8 cellular contexts compared by ENCODE assay signal in genomic region chrX:135521405-135522131, GRCh38. TPM values are rescaled to one million over a fixed set of nuclear protein-coding genes. Genes with fewer than 3 reads are reported as not detected.
DNase-seq lines count a peak whose midpoint lies in the region; ATAC-seq and TF ChIP-seq lines count a peak whose summit lies in the region.

No MANE protein-coding gene starts in this region.

- H3K4me3 Mint-ChIP-seq in HFFc6: peak overlapping the region; percentile 96
- H3K4me3 Mint-ChIP-seq in activated naive CD8-positive, alpha-beta T cell treated with anti-CD3 and anti-CD28 coated beads for 36 hours: peak overlapping the region; percentile 95

- H3K4me1 Mint-ChIP-seq in HFFc6 (ENCODE audit: low read depth): peaks cover 15% of the 10 kb centered on the region
- peaks cover 45% of the 10 kb centered on the region for H3K4me1 Mint-ChIP-seq in activated naive CD8-positive, alpha-beta T cell treated with anti-CD3 and anti-CD28 coated beads for 36 hours

- peak; percentile 85 for TF ChIP-seq POLR2A in transverse colon (IDR thresholded peaks at IDR 0.05)

- no peaks in the 10 kb centered on the region for H3K9me3 ChIP-seq in transverse colon

- ATAC-seq in Right ventricle myocardium superior (ENCODE audit: poor library complexity): peak; percentile 96

- in situ Hi-C loops in transverse colon (cut with MboI; ENCODE audit: low pct_ligation_motif_present in 1 of 4, low pct_unique_long_range_greater_than_20kb in 1 of 4, low sequenced_read_pairs in 3 of 4): no loop called here

- TF ChIP-seq EP300 in transverse colon (IDR thresholded peaks at IDR 0.05; ENCODE audit: low read depth): no peak

- DNase-seq in GM04504 (ENCODE audit: low read depth) (peak; percentile 71), HFFc6 (peak; percentile 77), NCI-H1048 (lab: John Stamatoyannopoulos, UW) (peak; percentile 37), SKM-1 (lab: John Stamatoyannopoulos, UW; ENCODE audit: unreplicated experiment) (peak; percentile 83), Right ventricle myocardium superior (peak; percentile 88), pons (ENCODE audit: low spot score) (peak; percentile 85), transverse colon (peak; percentile 88)
- peak; percentile 86 for DNase-seq in activated naive CD8-positive, alpha-beta T cell treated with anti-CD3 and anti-CD28 coated beads for 36 hours

- no peaks in the 10 kb centered on the region for H3K27me3 ChIP-seq in transverse colon

- H3K36me3 ChIP-seq in transverse colon: no peaks in the 10 kb centered on the region

- peaks cover 0 to 26% (median 0%) of the 10 kb centered on the region in 4 donors for H3K4me1 ChIP-seq in transverse colon

- TF ChIP-seq CTCF in HFFc6 (IDR thresholded peaks at IDR 0.05): no peak
- no peak for TF ChIP-seq CTCF in transverse colon (IDR thresholded peaks at IDR 0.05)

- peaks cover 5% of the 10 kb centered on the region; the same call in 1 of the 2 replicates for H3K27me3 Mint-ChIP-seq in HFFc6 (ENCODE audit: insufficient read depth)
- H3K27me3 Mint-ChIP-seq in activated naive CD8-positive, alpha-beta T cell treated with anti-CD3 and anti-CD28 coated beads for 36 hours: peaks cover 2% of the 10 kb centered on the region

- H3K4me3 ChIP-seq in transverse colon: peak overlapping the region; percentile 50 to 87 (median 77)

- 0 to 53% methylated on average over 1 to 72 of the region's 73 CpGs for WGBS in transverse colon (ENCODE audit: low coverage in 1 of 2), 2 donors

- H3K27ac ChIP-seq in transverse colon: peak overlapping the region; percentile 91 to 98 (median 97)

- intact Hi-C loops in Right ventricle myocardium superior (cut with DNase I): no loop called here
- intact Hi-C loops in transverse colon (cut with DNase I; ENCODE audit: low total_unique reads): no loop called here

- peak overlapping the region; percentile 95 for H3K27ac Mint-ChIP-seq in HFFc6
- H3K27ac Mint-ChIP-seq in activated naive CD8-positive, alpha-beta T cell treated with anti-CD3 and anti-CD28 coated beads for 36 hours: peak overlapping the region; percentile 92

- H3K9me3 Mint-ChIP-seq in HFFc6: no peaks in the 10 kb centered on the region
- H3K9me3 Mint-ChIP-seq in activated naive CD8-positive, alpha-beta T cell treated with anti-CD3 and anti-CD28 coated beads for 36 hours: no peaks in the 10 kb centered on the region

- H3K36me3 Mint-ChIP-seq in HFFc6 (ENCODE audit: low read depth): no peaks in the 10 kb centered on the region
- H3K36me3 Mint-ChIP-seq in activated naive CD8-positive, alpha-beta T cell treated with anti-CD3 and anti-CD28 coated beads for 36 hours: peaks cover 23% of the 10 kb centered on the region

RNA-seq across cellular contexts. Expression of gene INTS6L, which starts 1.1 kb away (rescaled TPM):
- 1 to 10 TPM; 1.3 to 2.0 (median 1.8) TPM for total RNA-seq in HFFc6 (2021; fragmentation: NEBNext Ultra II Directional; extraction: Animal tissue kit (Norgen Biotek cat#: 25700))
- 10 to 100 TPM; 17.2 to 22.2 TPM for total RNA-seq in activated naive CD8-positive, alpha-beta T cell treated with anti-CD3 and anti-CD28 coated beads for 36 hours
- 2.4 TPM for total RNA-seq in Right ventricle myocardium superior
- total RNA-seq in transverse colon: 100 to 1,000 TPM in 1 of 4 donors, 10 to 100 TPM in 3; 23.5 to 195 (median 44.4) TPM

Comparison
In these comparisons a context has a peak if more than half of its experiments do, and no peak if none do; other contexts are left out.
1. Peak in every context shown above with its lines: DNase-seq, ATAC-seq, H3K4me3 ChIP-seq and H3K27ac ChIP-seq.
2. DNase-seq: peak in every context shown above with its lines; median percentile 88 in Right ventricle myocardium superior; 88 in transverse colon; 86 in activated naive CD8-positive, alpha-beta T cell treated with anti-CD3 and anti-CD28 coated beads for 36 hours; 85 in pons; 83 in SKM-1; 77 in HFFc6; 71 in GM04504; 37 in NCI-H1048.